10 cellular contexts compared by ENCODE assay signal in the genomic region with DNA sequence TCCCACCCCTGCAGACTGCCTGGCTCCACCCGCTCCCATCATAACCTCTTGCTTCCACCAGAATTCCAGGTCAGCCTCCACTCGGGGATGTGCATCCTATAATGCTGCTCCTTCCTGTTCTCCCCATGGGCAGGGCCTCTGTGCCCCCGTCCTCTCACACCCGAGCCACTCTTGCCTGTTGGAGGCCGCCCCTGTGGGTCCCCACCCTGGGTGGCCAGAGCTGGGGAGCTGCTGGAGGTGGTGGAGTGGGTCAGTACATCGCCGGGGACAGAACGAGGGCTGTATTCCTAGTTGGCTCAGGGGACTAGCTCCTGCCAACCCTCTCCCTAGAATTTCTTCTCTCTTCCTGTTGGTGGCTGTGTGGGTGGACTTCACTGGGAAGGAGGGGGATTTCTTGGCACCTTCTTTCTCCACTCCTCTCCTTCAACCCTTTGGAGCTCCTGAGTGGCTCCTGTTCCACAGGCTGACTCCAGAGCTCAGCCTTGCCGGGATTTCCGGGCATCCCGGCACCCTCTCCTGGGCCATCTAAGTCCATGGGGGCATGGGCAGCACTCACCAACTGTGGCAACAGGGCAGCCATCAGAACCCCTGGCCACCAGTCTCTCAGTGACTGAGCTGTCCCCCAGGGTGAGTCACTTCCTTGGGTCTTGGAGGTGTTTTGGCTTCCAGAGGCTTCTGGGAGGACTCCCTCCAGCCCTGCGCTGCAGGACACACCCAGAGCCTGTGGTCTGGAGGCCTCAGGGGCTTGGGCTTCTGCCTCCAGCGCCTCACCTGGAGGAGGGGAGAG.
DNase-seq lines count a peak whose midpoint lies in the region; ATAC-seq and TF ChIP-seq lines count a peak whose summit lies in the region.
"Had no signal": no experiment of that assay in that cellular context is flagged by ENCODE, and none has a peak within 500 bp of the region (broad histone marks: within the 10 kb centered on the region; RNA-seq: fewer than 3 reads in every experiment).

No MANE protein-coding gene starts in this region.

- no peaks in the 10 kb centered on the region for H3K36me3 ChIP-seq in breast epithelium
- peaks cover 21% of the 10 kb centered on the region for H3K36me3 ChIP-seq in muscle layer of colon (ENCODE audit: insufficient read depth, low read length)
- no peaks in the 10 kb centered on the region for H3K36me3 ChIP-seq in gastrocnemius medialis
- H3K36me3 ChIP-seq: BE2C had no signal

- DNase-seq in MCF 10A (ENCODE audit: unreplicated experiment): peak; percentile 14
- DNase-seq in breast epithelium (ENCODE audit: low spot score in 2 of 2): no peak
- no peak for DNase-seq in activated T-helper 2 cell treated with anti-CD3 and anti-CD28 coated beads, Interferon-gamma antibody, Interleukin-2, Interleukin-4, amounts not matched to agents 10 μg/mL and 5 μg/mL and 100 μg/mL, durations not matched to agents 14 hours and 24 hours and 36 hours (ENCODE audit: low spot score)
- DNase-seq in gastrocnemius medialis: no peak
- no peak for DNase-seq in DMS79 (lab: John Stamatoyannopoulos, UW)
- no peak for DNase-seq in ecto neural progenitor cell (ENCODE audit: low spot score)
- DNase-seq in NCI-H226: no peak
- DNase-seq: kidney glomerular epithelial cell had no signal

- ATAC-seq in gastrocnemius medialis: no peak

- no peak for TF ChIP-seq POLR2A in breast epithelium (IDR thresholded peaks at IDR 0.05)
- no peak for TF ChIP-seq POLR2A in gastrocnemius medialis (IDR thresholded peaks at IDR 0.05)

- intact Hi-C loops in MCF 10A (cut with micrococcal nuclease): no loop called here
- intact Hi-C loops in breast epithelium (cut with DNase I; ENCODE audit: low total_unique reads): no loop called here
- intact Hi-C loops in activated T-helper 2 cell treated with anti-CD3 and anti-CD28 coated beads, Interferon-gamma antibody, Interleukin-2, Interleukin-4, amounts not matched to agents 10 μg/mL and 5 μg/mL and 100 μg/mL, durations not matched to agents 14 hours and 24 hours and 36 hours (cut with micrococcal nuclease): no loop called here
- intact Hi-C loops in gastrocnemius medialis (cut with DNase I; ENCODE audit: low total_unique reads): no loop called here

- peak overlapping the region in 1 of 2 donors; percentile 35 for H3K27ac ChIP-seq in breast epithelium
- H3K27ac ChIP-seq in muscle layer of colon (ENCODE audit: low read depth, low read length): peak overlapping the region; percentile 74
- peak overlapping the region in 1 of 4 donors; percentile 31 for H3K27ac ChIP-seq in gastrocnemius medialis

- peaks cover 8 to 10% of the 10 kb centered on the region in 2 donors for H3K4me1 ChIP-seq in breast epithelium
- peaks cover 80% of the 10 kb centered on the region for H3K4me1 ChIP-seq in muscle layer of colon (ENCODE audit: insufficient read depth, low read length)
- H3K4me1 ChIP-seq in gastrocnemius medialis: peaks cover 29 to 37% of the 10 kb centered on the region in 2 donors

- H3K4me3 ChIP-seq in breast epithelium (no peak overlapping the region), muscle layer of colon (ENCODE audit: low read depth in 1 of 2, low read length in 2 of 2) (no peak overlapping the region), gastrocnemius medialis (no peak overlapping the region)

- in situ Hi-C loops in gastrocnemius medialis (cut with MboI; ENCODE audit: low sequenced_read_pairs in 4 of 4): loop anchor here in 1 of 4 donors (25.0 kb wide), 1 partner anchor 158 kb away; a partner anchor contains a TSS

- CTCF ChIA-PET in MCF 10A (lab: Yijun Ruan, JAX): interaction anchor here (0.6 to 1.9 kb wide), 10 partner anchors 8 to 1423 kb away, joined by 3 to 9 read pairs (median 3); no protein-coding TSS in a partner anchor

- H3K9me3 ChIP-seq in breast epithelium (no peaks in the 10 kb centered on the region), muscle layer of colon (ENCODE audit: low read length) (no peaks in the 10 kb centered on the region), gastrocnemius medialis (no peaks in the 10 kb centered on the region)
- H3K9me3 ChIP-seq: BE2C had no signal

- H3K27ac Mint-ChIP-seq in MCF 10A (ENCODE audit: low read depth, unreplicated experiment): peak overlapping the region; percentile 63
- peak overlapping the region; percentile 62 for H3K27ac Mint-ChIP-seq in activated T-helper 2 cell treated with anti-CD3 and anti-CD28 coated beads, Interferon-gamma antibody, Interleukin-2, Interleukin-4, amounts not matched to agents 10 μg/mL and 5 μg/mL and 100 μg/mL, durations not matched to agents 14 hours and 24 hours and 36 hours

- H3K27me3 ChIP-seq in breast epithelium: no peaks in the 10 kb centered on the region
- H3K27me3 ChIP-seq in muscle layer of colon (ENCODE audit: control insufficient read depth in 1 of 2, insufficient read depth in 2 of 2, low read length in 2 of 2): no peaks in the 10 kb centered on the region
- no peaks in the 10 kb centered on the region for H3K27me3 ChIP-seq in gastrocnemius medialis
- H3K27me3 ChIP-seq: BE2C had no signal

- no peak for TF ChIP-seq CTCF in MCF 10A (IDR thresholded peaks at IDR 0.05; ENCODE audit: unreplicated experiment)
- no peak for TF ChIP-seq CTCF in breast epithelium (IDR thresholded peaks at IDR 0.05)
- TF ChIP-seq CTCF in gastrocnemius medialis (IDR thresholded peaks at IDR 0.05 in 4 of 5, conservative IDR thresholded peaks at IDR 0.05 in 1 of 5): no peak

- BruUV-seq in MCF 10A (replicated peaks; lab: Mats Ljungman, UMichigan): no TSS peak

- H3K9me3 Mint-ChIP-seq in MCF 10A (ENCODE audit: unreplicated experiment): no peaks in the 10 kb centered on the region
- H3K9me3 Mint-ChIP-seq in activated T-helper 2 cell treated with anti-CD3 and anti-CD28 coated beads, Interferon-gamma antibody, Interleukin-2, Interleukin-4, amounts not matched to agents 10 μg/mL and 5 μg/mL and 100 μg/mL, durations not matched to agents 14 hours and 24 hours and 36 hours: no peaks in the 10 kb centered on the region

- POLR2A ChIA-PET in MCF 10A (lab: Yijun Ruan, JAX): interaction anchor here (0.6 to 1.3 kb wide), 2 partner anchors 23 to 40 kb away, joined by 3 to 4 read pairs; no protein-coding TSS in a partner anchor

- no peak overlapping the region for H3K9ac ChIP-seq in muscle layer of colon (ENCODE audit: low read length)

- H3K4me1 Mint-ChIP-seq in MCF 10A (ENCODE audit: insufficient read depth, unreplicated experiment): peaks cover 26% of the 10 kb centered on the region
- peaks cover 3% of the 10 kb centered on the region for H3K4me1 Mint-ChIP-seq in activated T-helper 2 cell treated with anti-CD3 and anti-CD28 coated beads, Interferon-gamma antibody, Interleukin-2, Interleukin-4, amounts not matched to agents 10 μg/mL and 5 μg/mL and 100 μg/mL, durations not matched to agents 14 hours and 24 hours and 36 hours (ENCODE audit: low read depth)

- no peak overlapping the region for H3K4me3 Mint-ChIP-seq in MCF 10A (ENCODE audit: unreplicated experiment)
- no peak overlapping the region for H3K4me3 Mint-ChIP-seq in activated T-helper 2 cell treated with anti-CD3 and anti-CD28 coated beads, Interferon-gamma antibody, Interleukin-2, Interleukin-4, amounts not matched to agents 10 μg/mL and 5 μg/mL and 100 μg/mL, durations not matched to agents 14 hours and 24 hours and 36 hours (ENCODE audit: low read depth)

- no peaks in the 10 kb centered on the region for H3K27me3 Mint-ChIP-seq in MCF 10A (ENCODE audit: insufficient read depth, unreplicated experiment)
- H3K27me3 Mint-ChIP-seq in activated T-helper 2 cell treated with anti-CD3 and anti-CD28 coated beads, Interferon-gamma antibody, Interleukin-2, Interleukin-4, amounts not matched to agents 10 μg/mL and 5 μg/mL and 100 μg/mL, durations not matched to agents 14 hours and 24 hours and 36 hours (ENCODE audit: low read depth): no peaks in the 10 kb centered on the region

- H3K36me3 Mint-ChIP-seq in MCF 10A (ENCODE audit: insufficient read depth, unreplicated experiment): peaks cover 41% of the 10 kb centered on the region
- H3K36me3 Mint-ChIP-seq in activated T-helper 2 cell treated with anti-CD3 and anti-CD28 coated beads, Interferon-gamma antibody, Interleukin-2, Interleukin-4, amounts not matched to agents 10 μg/mL and 5 μg/mL and 100 μg/mL, durations not matched to agents 14 hours and 24 hours and 36 hours (ENCODE audit: low read depth): peaks cover 34% of the 10 kb centered on the region
